In genomic region chr14:65079788-65080187, GRCh38 we compare ENCODE assay signal across 15 cellular contexts. TPM values are rescaled to one million over a fixed set of nuclear protein-coding genes. Genes with fewer than 3 reads are reported as not detected.
A peak's percentile ranks its signal among the peaks of the same experiment; 100 is the strongest.
DNase-seq lines count a peak whose midpoint lies in the region; ATAC-seq and TF ChIP-seq lines count a peak whose summit lies in the region.
"Had no signal": no experiment of that assay in that cellular context is flagged by ENCODE, and none has a peak within 500 bp of the region (broad histone marks: within the 10 kb centered on the region; RNA-seq: fewer than 3 reads in every experiment).

No MANE protein-coding gene starts in this region.

- intact Hi-C loops in CD14-positive monocyte (cut with micrococcal nuclease) (no loop called here), esophagus squamous epithelium (cut with DNase I) (no loop called here)

- no peaks in the 10 kb centered on the region for H3K9me3 ChIP-seq in CD8-positive, alpha-beta memory T cell (ENCODE audit: low read length)
- no peaks in the 10 kb centered on the region for H3K9me3 ChIP-seq in esophagus squamous epithelium

- peaks cover 43% of the 10 kb centered on the region for H3K4me1 ChIP-seq in CD8-positive, alpha-beta memory T cell (ENCODE audit: insufficient read depth, low read length)
- H3K4me1 ChIP-seq in esophagus squamous epithelium = peaks cover 22 to 87% (median 47%) of the 10 kb centered on the region in 3 donors
- peaks cover 32% of the 10 kb centered on the region for H3K4me1 ChIP-seq in rectal smooth muscle tissue (ENCODE audit: control insufficient read depth, insufficient read depth, low read length)

- H3K4me1 Mint-ChIP-seq in CD14-positive monocyte = peaks cover 71% of the 10 kb centered on the region
- peaks cover 69 to 75% (median 71%) of the 10 kb centered on the region in 3 donors for H3K4me1 Mint-ChIP-seq in CD8-positive, alpha-beta memory T cell

- no peaks in the 10 kb centered on the region for H3K27me3 Mint-ChIP-seq in CD14-positive monocyte (ENCODE audit: low read depth in 3 of 3)
- no peaks in the 10 kb centered on the region for H3K27me3 Mint-ChIP-seq in CD8-positive, alpha-beta memory T cell

- CTCF ChIA-PET in CD8-positive, alpha-beta memory T cell (lab: Charles Lee) = no interaction called here

- no peak overlapping the region for H3K27ac ChIP-seq in CD8-positive, alpha-beta memory T cell (ENCODE audit: low read depth, low read length)
- H3K27ac ChIP-seq in esophagus squamous epithelium (peak overlapping the region; percentile 70 to 82 (median 82)), rectal smooth muscle tissue (ENCODE audit: low read depth, low read length) (peak overlapping the region; percentile 75)

- H3K27me3 ChIP-seq in CD8-positive, alpha-beta memory T cell (ENCODE audit: insufficient read depth, low read length, poor library complexity, severe bottlenecking) = no peaks in the 10 kb centered on the region
- H3K27me3 ChIP-seq in esophagus squamous epithelium (no peaks in the 10 kb centered on the region), rectal smooth muscle tissue (ENCODE audit: control insufficient read depth, insufficient read depth, low read length) (no peaks in the 10 kb centered on the region)
- H3K27me3 ChIP-seq: cardiac muscle cell had no signal

- ATAC-seq in GM18909 (IDR thresholded peaks at IDR 0.05; ENCODE audit: poor library complexity, unreplicated experiment) = no peak

- peaks cover 42% of the 10 kb centered on the region for H3K36me3 ChIP-seq in CD8-positive, alpha-beta memory T cell (ENCODE audit: insufficient read depth, low read length)
- H3K36me3 ChIP-seq in esophagus squamous epithelium (peaks cover 15 to 95% (median 40%) of the 10 kb centered on the region in 3 donors), rectal smooth muscle tissue (ENCODE audit: control insufficient read depth, insufficient read depth, low read length) (peaks cover 13% of the 10 kb centered on the region)

- no peaks in the 10 kb centered on the region for H3K9me3 Mint-ChIP-seq in CD14-positive monocyte
- no peaks in the 10 kb centered on the region for H3K9me3 Mint-ChIP-seq in CD8-positive, alpha-beta memory T cell

- WGBS in esophagus squamous epithelium, 2 donors = 82 to 88% methylated on average over 5 to 6 of the region's 6 CpGs

- POLR2A ChIA-PET in CD8-positive, alpha-beta memory T cell (lab: Charles Lee) = no interaction called here

- peaks cover 70 to 72% of the 10 kb centered on the region in 2 donors for H3K36me3 Mint-ChIP-seq in CD14-positive monocyte
- peaks cover 9 to 94% (median 35%) of the 10 kb centered on the region in 3 donors for H3K36me3 Mint-ChIP-seq in CD8-positive, alpha-beta memory T cell

- no peak for TF ChIP-seq POLR2A in esophagus squamous epithelium (IDR thresholded peaks at IDR 0.05)

- H3K9ac ChIP-seq in rectal smooth muscle tissue (ENCODE audit: low read length) = no peak overlapping the region

- TF ChIP-seq CTCF in CD14-positive monocyte (IDR thresholded peaks at IDR 0.05) (no peak), esophagus squamous epithelium (IDR thresholded peaks at IDR 0.05) (no peak)

- DNase-seq in CD14-positive monocyte (ENCODE audit: low spot score) = no peak
- DNase-seq in CD8-positive, alpha-beta memory T cell = no peak
- DNase-seq in esophagus squamous epithelium (lab: John Stamatoyannopoulos, UW) = no peak
- no peak for DNase-seq in SW 1271 (lab: John Stamatoyannopoulos, UW)
- no peak for DNase-seq in cortex of kidney (lab: John Stamatoyannopoulos, UW)
- DNase-seq in NCI-H82 (lab: John Stamatoyannopoulos, UW) = no peak
- DNase-seq: activated CD4-positive, CD25-positive, alpha-beta regulatory T cell; effector CD8-positive, alpha-beta T cell; foreskin melanocyte; H7; mammary epithelial cell; NCI-H1694 had no signal

- peak overlapping the region; percentile 81 to 95 (median 93) for H3K27ac Mint-ChIP-seq in CD14-positive monocyte
- H3K27ac Mint-ChIP-seq in CD8-positive, alpha-beta memory T cell = peak overlapping the region in 6 of 8 donors; percentile 29 to 68 (median 48)

- H3K4me3 ChIP-seq in CD8-positive, alpha-beta memory T cell (ENCODE audit: low read length) = no peak overlapping the region
- H3K4me3 ChIP-seq in esophagus squamous epithelium = no peak overlapping the region
- H3K4me3 ChIP-seq in rectal smooth muscle tissue (ENCODE audit: low read length) = no peak overlapping the region
- H3K4me3 ChIP-seq: cardiac muscle cell had no signal

- H3K4me3 Mint-ChIP-seq in CD14-positive monocyte = no peak overlapping the region
- no peak overlapping the region for H3K4me3 Mint-ChIP-seq in CD8-positive, alpha-beta memory T cell

RNA-seq across cellular contexts. Expression of gene MAX, which starts 22.5 kb away (rescaled TPM):
- 10 to 100 TPM; 78.2 to 87.0 TPM for polyA plus RNA-seq in CD14-positive monocyte
- 100 to 1,000 TPM; 126 to 127 TPM for total RNA-seq in CD8-positive, alpha-beta memory T cell
- polyA plus RNA-seq in CD8-positive, alpha-beta memory T cell = 135 TPM
- total RNA-seq in esophagus squamous epithelium = 10 to 100 TPM; 45.3 to 88.7 (median 46.3) TPM
